15 cellular contexts compared by ENCODE assay signal in the genomic region with DNA sequence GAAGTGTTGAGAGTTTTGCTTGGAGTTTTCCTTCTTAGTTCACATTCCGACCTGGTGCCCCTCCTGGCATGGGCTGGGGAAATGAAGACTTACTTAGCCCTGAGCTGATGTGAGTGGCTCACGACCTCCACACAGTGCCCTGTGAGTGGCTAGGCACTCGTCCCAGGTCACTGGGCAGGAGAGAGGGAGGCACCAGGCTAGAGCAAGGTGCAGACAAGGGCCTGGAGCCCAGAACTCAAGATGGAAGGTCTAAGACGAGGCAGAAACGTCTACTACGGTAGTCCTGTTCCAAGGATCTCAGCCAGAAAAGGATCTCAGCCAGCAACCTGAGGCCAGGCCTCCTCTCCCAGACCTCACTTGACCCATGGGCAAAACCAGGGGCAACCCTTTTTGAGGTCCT. TPM values are rescaled to one million over a fixed set of nuclear protein-coding genes. Genes with fewer than 3 reads are reported as not detected.
"Had no signal": no experiment of that assay in that cellular context is flagged by ENCODE, and none has a peak within 500 bp of the region (broad histone marks: within the 10 kb centered on the region; RNA-seq: fewer than 3 reads in every experiment).

No MANE protein-coding gene starts in this region.

- DNase-seq: activated gamma-delta T cell treated with Interleukin-2 at 50 U/mL for 16 hours; colonic mucosa; effector memory CD8-positive, alpha-beta T cell; mammary epithelial cell; sigmoid colon; stimulated activated CD4-positive, alpha-beta T cell treated with anti-CD3 and anti-CD28 coated beads, Interleukin-2, amount 100 ng/mL, for 24 hours; stimulated activated naive CD8-positive, alpha-beta T cell treated with anti-CD3 and anti-CD28 coated beads, Interleukin-15, Interleukin-2, amounts not matched to agents 100 U/mL and 50 U/mL, for 24 hours; T1000; testis had no signal

- H3K36me3 ChIP-seq: prostate gland had no signal

- H3K9me3 Mint-ChIP-seq: effector memory CD8-positive, alpha-beta T cell; natural killer cell treated with Interleukin-12 subunit alpha and Interleukin-12 subunit beta and Interleukin-15 and Interleukin-18, amount 100 ng/mL, for 72 hours had no signal

- ATAC-seq: effector memory CD8-positive, alpha-beta T cell; mucosa of descending colon; natural killer cell treated with Interleukin-12 subunit alpha and Interleukin-12 subunit beta and Interleukin-15 and Interleukin-18, amount 100 ng/mL, for 72 hours; stimulated activated naive CD8-positive, alpha-beta T cell treated with anti-CD3 and anti-CD28 coated beads, Interleukin-15, Interleukin-2, amounts not matched to agents 100 U/mL and 50 U/mL, for 24 hours had no signal

- H3K9me3 ChIP-seq: ascending aorta, colonic mucosa, mucosa of descending colon, prostate gland, sigmoid colon, SJSA1, testis had no signal

- H3K36me3 Mint-ChIP-seq: natural killer cell treated with Interleukin-12 subunit alpha and Interleukin-12 subunit beta and Interleukin-15 and Interleukin-18, amount 100 ng/mL, for 72 hours had no signal

- H3K27me3 Mint-ChIP-seq: effector memory CD8-positive, alpha-beta T cell; natural killer cell treated with Interleukin-12 subunit alpha and Interleukin-12 subunit beta and Interleukin-15 and Interleukin-18, amount 100 ng/mL, for 72 hours had no signal

- H3K4me3 ChIP-seq: ascending aorta, colonic mucosa, mucosa of descending colon, prostate gland, sigmoid colon, SJSA1, testis had no signal

- H3K27ac Mint-ChIP-seq: effector memory CD8-positive, alpha-beta T cell; natural killer cell treated with Interleukin-12 subunit alpha and Interleukin-12 subunit beta and Interleukin-15 and Interleukin-18, amount 100 ng/mL, for 72 hours had no signal

- H3K27me3 ChIP-seq: ascending aorta, colonic mucosa, sigmoid colon, SJSA1, testis had no signal

- H3K27ac ChIP-seq: colonic mucosa, prostate gland, sigmoid colon, SJSA1, testis had no signal

- H3K4me1 ChIP-seq: prostate gland, SJSA1 had no signal

- H3K4me3 Mint-ChIP-seq: effector memory CD8-positive, alpha-beta T cell; natural killer cell treated with Interleukin-12 subunit alpha and Interleukin-12 subunit beta and Interleukin-15 and Interleukin-18, amount 100 ng/mL, for 72 hours had no signal

RNA-seq across cellular contexts. Expression of a gene that starts 50.5 kb away (rescaled TPM):
- total RNA-seq: epithelial cell of proximal tubule; natural killer cell treated with Interleukin-12 subunit alpha and Interleukin-12 subunit beta and Interleukin-15 and Interleukin-18, amount 100 ng/mL, for 72 hours; SJSA1 had no signal
